1 cellular context compared by ENCODE assay signal in genomic region chr10:133021963-133022783, GRCh38.
TF ChIP-seq lines count a peak whose summit lies in the region.

No MANE protein-coding gene starts in this region.

TF ChIP-seq in HepG2, 621 proteins besides CTCF, POLR2A, EP300 and RAD21 (continued from another document):
- peak; percentile 54; the same call in 1 of the 2 replicates for TF ChIP-seq PRDM15 (CRISPR knock-in tag; IDR thresholded peaks at IDR 0.05)
- peak; percentile 64 for TF ChIP-seq HNF4A (CRISPR knock-in tag; IDR thresholded peaks at IDR 0.05)
